ENCODE assay signal across 24 cellular contexts in genomic region chr12:85856966-85857365, GRCh38. TPM values are rescaled to one million over a fixed set of nuclear protein-coding genes. Genes with fewer than 3 reads are reported as not detected.
DNase-seq lines count a peak whose midpoint lies in the region; ATAC-seq and TF ChIP-seq lines count a peak whose summit lies in the region.
"Had no signal": no experiment of that assay in that cellular context is flagged by ENCODE, and none has a peak within 500 bp of the region (broad histone marks: within the 10 kb centered on the region; RNA-seq: fewer than 3 reads in every experiment).

No MANE protein-coding gene starts in this region.

- no peaks in the 10 kb centered on the region for H3K27me3 ChIP-seq in CD8-positive, alpha-beta T cell (ENCODE audit: insufficient read depth, low read length)
- H3K27me3 ChIP-seq: BLaER1 had no signal

- H3K9me3 ChIP-seq in CD8-positive, alpha-beta T cell (ENCODE audit: low read length), result no peaks in the 10 kb centered on the region
- H3K9me3 ChIP-seq: BE2C, BLaER1, Caco-2 had no signal

- no peak for TF ChIP-seq CTCF in coronary artery (IDR thresholded peaks at IDR 0.05)
- TF ChIP-seq CTCF in CD8-positive, alpha-beta T cell (IDR thresholded peaks at IDR 0.05), result no peak

- H3K9me3 Mint-ChIP-seq in stimulated activated effector memory CD8-positive, alpha-beta T cell treated with anti-CD3 and anti-CD28 coated beads, Interleukin-12 subunit alpha, Interleukin-12 subunit beta, amount 100 ng/mL, for 72 hours, result no peaks in the 10 kb centered on the region
- no peaks in the 10 kb centered on the region for H3K9me3 Mint-ChIP-seq in CD8-positive, alpha-beta T cell

- intact Hi-C loops in CD8-positive, alpha-beta T cell (cut with DNase I, micrococcal nuclease), result no loop called here

- no peaks in the 10 kb centered on the region for H3K4me1 Mint-ChIP-seq in stimulated activated effector memory CD8-positive, alpha-beta T cell treated with anti-CD3 and anti-CD28 coated beads, Interleukin-12 subunit alpha, Interleukin-12 subunit beta, amount 100 ng/mL, for 72 hours
- H3K4me1 Mint-ChIP-seq in CD8-positive, alpha-beta T cell (ENCODE audit: low read depth), result no peaks in the 10 kb centered on the region
- H3K4me1 Mint-ChIP-seq: CD14-positive monocyte; CD4-positive, alpha-beta memory T cell; CD4-positive, CD25-positive, alpha-beta regulatory T cell had no signal

- no peak overlapping the region for H3K27ac Mint-ChIP-seq in stimulated activated effector memory CD8-positive, alpha-beta T cell treated with anti-CD3 and anti-CD28 coated beads, Interleukin-12 subunit alpha, Interleukin-12 subunit beta, amount 100 ng/mL, for 72 hours
- no peak overlapping the region for H3K27ac Mint-ChIP-seq in CD8-positive, alpha-beta T cell
- H3K27ac Mint-ChIP-seq: CD14-positive monocyte; CD4-positive, alpha-beta memory T cell; CD4-positive, CD25-positive, alpha-beta regulatory T cell had no signal

- H3K4me3 ChIP-seq in coronary artery, result no peak overlapping the region
- H3K4me3 ChIP-seq in CD8-positive, alpha-beta T cell (ENCODE audit: low read depth, low read length), result no peak overlapping the region
- H3K4me3 ChIP-seq: BLaER1 had no signal

- no peak overlapping the region for H3K4me3 Mint-ChIP-seq in stimulated activated effector memory CD8-positive, alpha-beta T cell treated with anti-CD3 and anti-CD28 coated beads, Interleukin-12 subunit alpha, Interleukin-12 subunit beta, amount 100 ng/mL, for 72 hours
- no peak overlapping the region for H3K4me3 Mint-ChIP-seq in CD8-positive, alpha-beta T cell
- H3K4me3 Mint-ChIP-seq: CD14-positive monocyte; CD4-positive, alpha-beta memory T cell; CD4-positive, CD25-positive, alpha-beta regulatory T cell had no signal

- H3K27ac ChIP-seq in coronary artery, result no peak overlapping the region
- H3K27ac ChIP-seq in CD8-positive, alpha-beta T cell (ENCODE audit: low read depth, low read length), result no peak overlapping the region
- H3K27ac ChIP-seq: BLaER1 had no signal

- DNase-seq in coronary artery (ENCODE audit: low spot score) (peak; percentile 29), D341Med (ENCODE audit: low spot score) (no peak)
- no peak for DNase-seq in stimulated activated effector memory CD8-positive, alpha-beta T cell treated with anti-CD3 and anti-CD28 coated beads, Interleukin-12 subunit alpha, Interleukin-12 subunit beta, amount 100 ng/mL, for 72 hours (ENCODE audit: low spot score in 2 of 2)
- no peak for DNase-seq in CD8-positive, alpha-beta T cell
- no peak for DNase-seq in stimulated activated CD4-positive, alpha-beta T cell treated with anti-CD3 and anti-CD28 coated beads, Interleukin-4, amount 100 ng/mL, for 4 hours
- DNase-seq: 8988T; ACHN; BE2C; C1 segment of cervical spinal cord; Caco-2; Calu3; CD4-positive, alpha-beta memory T cell; CD4-positive, CD25-positive, alpha-beta regulatory T cell; DMS 273 treated with DMSO at 0.1 percent for 48 hours; DMS153; DMS53; DMS79; DND-41; EL; GDM1 had no signal

- no peaks in the 10 kb centered on the region for H3K27me3 Mint-ChIP-seq in CD8-positive, alpha-beta T cell (ENCODE audit: low read depth)
- H3K27me3 Mint-ChIP-seq: CD4-positive, alpha-beta memory T cell; CD4-positive, CD25-positive, alpha-beta regulatory T cell had no signal

- no peaks in the 10 kb centered on the region for H3K4me1 ChIP-seq in CD8-positive, alpha-beta T cell (ENCODE audit: insufficient read depth, low read length)
- H3K4me1 ChIP-seq: BE2C, Caco-2 had no signal

- CTCF ChIA-PET in CD8-positive, alpha-beta T cell (lab: Charles Lee), result no interaction called here

- no peaks in the 10 kb centered on the region for H3K36me3 ChIP-seq in CD8-positive, alpha-beta T cell (ENCODE audit: insufficient read depth, low read length)
- H3K36me3 ChIP-seq: BE2C, BLaER1 had no signal

- H3K36me3 Mint-ChIP-seq in stimulated activated effector memory CD8-positive, alpha-beta T cell treated with anti-CD3 and anti-CD28 coated beads, Interleukin-12 subunit alpha, Interleukin-12 subunit beta, amount 100 ng/mL, for 72 hours, result no peaks in the 10 kb centered on the region
- no peaks in the 10 kb centered on the region for H3K36me3 Mint-ChIP-seq in CD8-positive, alpha-beta T cell
- H3K36me3 Mint-ChIP-seq: CD14-positive monocyte; CD4-positive, alpha-beta memory T cell; CD4-positive, CD25-positive, alpha-beta regulatory T cell had no signal

- POLR2A ChIA-PET in CD8-positive, alpha-beta T cell (lab: Charles Lee), result no interaction called here

- peak; percentile 16 for ATAC-seq in stimulated activated effector memory CD8-positive, alpha-beta T cell treated with anti-CD3 and anti-CD28 coated beads, Interleukin-12 subunit alpha, Interleukin-12 subunit beta, amount 100 ng/mL, for 72 hours
- no peak for ATAC-seq in CD8-positive, alpha-beta T cell

RNA-seq across cellular contexts. Expression of gene NTS, which starts 17.1 kb away (rescaled TPM):
- total RNA-seq in CD8-positive, alpha-beta T cell, result not detected
- total RNA-seq: Caco-2; Calu3; CD4-positive, alpha-beta memory T cell; CD4-positive, CD25-positive, alpha-beta regulatory T cell; Daoy had no signal

RNA-seq across cellular contexts. Expression of gene RASSF9, which starts 20.8 kb away (rescaled TPM):
- not detected for total RNA-seq in CD8-positive, alpha-beta T cell
- total RNA-seq: CD4-positive, alpha-beta memory T cell; CD4-positive, CD25-positive, alpha-beta regulatory T cell; G401 had no signal
